In the genomic region with DNA sequence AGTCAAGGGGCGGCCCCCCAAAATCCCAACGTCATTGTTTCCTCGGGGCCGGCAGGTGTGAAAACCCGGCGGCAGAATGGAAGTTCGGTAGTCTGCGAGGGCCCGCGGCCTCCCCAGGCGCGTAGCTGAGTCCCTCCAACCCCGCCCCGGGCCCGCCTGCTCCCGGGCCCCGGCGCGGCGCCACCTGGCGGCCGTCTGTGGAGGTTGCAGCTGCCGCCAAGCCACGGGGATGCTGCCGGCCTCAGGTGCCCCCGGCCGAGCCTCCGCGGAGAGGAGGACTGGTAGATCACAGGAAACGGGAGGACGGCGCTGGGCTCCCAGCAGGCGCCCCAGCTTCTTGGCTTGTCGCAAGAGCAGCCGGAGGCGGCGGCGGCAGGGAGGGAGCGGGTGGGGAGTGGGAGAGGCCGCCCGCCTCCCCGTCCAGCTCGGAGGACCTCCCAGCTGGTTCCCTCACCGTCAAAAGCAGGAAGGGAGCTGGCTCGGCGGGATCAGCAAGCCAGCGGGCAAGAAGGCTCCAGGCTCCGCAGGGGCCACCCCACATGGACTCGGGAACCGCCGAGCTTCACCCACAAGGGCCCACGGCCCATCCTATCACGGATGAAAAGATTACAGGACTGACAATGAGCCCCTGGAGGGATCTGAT, we compare ENCODE assay signal across 8 cellular contexts.
DNase-seq lines count a peak whose midpoint lies in the region; ATAC-seq and TF ChIP-seq lines count a peak whose summit lies in the region.
"Not testable (repeated sequence)": the region's sequence is repeated elsewhere in the genome, so short reads cannot be mapped to it uniquely, and the experiment has no call there.

No MANE protein-coding gene starts in this region.

- H3K4me3 Mint-ChIP-seq in naive thymus-derived CD8-positive, alpha-beta T cell = peak overlapping the region in 1 of 10 donors; percentile 60

- H3K27me3 ChIP-seq in fibroblast of lung (ENCODE audit: control insufficient read depth, insufficient read depth, low read length) = not testable (repeated sequence)

- H3K79me2 ChIP-seq in fibroblast of lung (ENCODE audit: control insufficient read depth, insufficient read depth, low read length) = not testable (repeated sequence)

- H3K36me3 ChIP-seq in fibroblast of lung (ENCODE audit: control insufficient read depth, insufficient read depth, low read length) = not testable (repeated sequence)

- H2AFZ ChIP-seq in fibroblast of lung (ENCODE audit: low read length) = not testable (repeated sequence)

- in situ Hi-C loops in Caki2 (cut with HindIII; ENCODE audit: low pct_unique_long_range_greater_than_20kb, low sequenced_read_pairs) = not testable (repeated sequence)

- not testable (repeated sequence) for H3K27ac ChIP-seq in fibroblast of lung (ENCODE audit: insufficient read depth, low read length)

- not testable (repeated sequence) for H3K9ac ChIP-seq in fibroblast of lung (ENCODE audit: insufficient read depth, low read length)

- H3K9me3 ChIP-seq in fibroblast of lung (ENCODE audit: control insufficient read depth, insufficient read depth, low read depth, low read length) = not testable (repeated sequence)

- TF ChIP-seq CTCF in fibroblast of lung (conservative IDR thresholded peaks at IDR 0.05 in 1 of 2, IDR thresholded peaks at IDR 0.05 in 1 of 2; ENCODE audit: low read depth in 1 of 2, low read length in 2 of 2) = peak; percentile 12 to 21

- H3K4me1 ChIP-seq in fibroblast of lung (ENCODE audit: control insufficient read depth, extremely low read depth, insufficient read depth, low read length) = not testable (repeated sequence)

- not testable (repeated sequence) for H3K4me1 Mint-ChIP-seq in naive thymus-derived CD8-positive, alpha-beta T cell

- POLR2A ChIA-PET in naive thymus-derived CD8-positive, alpha-beta T cell (lab: Charles Lee) = not testable (repeated sequence)

- peak; percentile 68 for DNase-seq in Caki2 (ENCODE audit: low read depth)
- peak; percentile 22 for DNase-seq in SIG-M5 treated with dmso at 0.1 percent for 504 hours (lab: John Stamatoyannopoulos, UW; ENCODE audit: unreplicated experiment)
- peak; percentile 51 to 71 for DNase-seq in activated T-helper 1 cell treated with anti-CD3 and anti-CD28 coated beads, Interleukin-2, amount 50 U/mL, for 16 hours (ENCODE audit: low read depth in 1 of 2, low spot score in 1 of 2)
- DNase-seq in fibroblast of lung (ENCODE audit: low read depth in 2 of 2) = peak; percentile 24 to 37
- DNase-seq in naive thymus-derived CD8-positive, alpha-beta T cell = peak; percentile 61 to 78 (median 72)
- peak; percentile 2 to 50 for DNase-seq in stimulated activated CD8-positive, alpha-beta memory T cell treated with anti-CD3 and anti-CD28 coated beads, Interleukin-4, amount 100 ng/mL, for 4 hours (ENCODE audit: low read depth in 2 of 2, low spot score in 1 of 2)

- H3K27ac Mint-ChIP-seq in naive thymus-derived CD8-positive, alpha-beta T cell = not testable (repeated sequence)

- not testable (repeated sequence) for H3K36me3 Mint-ChIP-seq in naive thymus-derived CD8-positive, alpha-beta T cell

- H3K9me3 Mint-ChIP-seq in naive thymus-derived CD8-positive, alpha-beta T cell = not testable (repeated sequence)

- H3K27me3 Mint-ChIP-seq in naive thymus-derived CD8-positive, alpha-beta T cell = not testable (repeated sequence)

- H4K20me1 ChIP-seq in fibroblast of lung (ENCODE audit: control insufficient read depth, extremely low read depth, insufficient read depth, low read length) = not testable (repeated sequence)

- H3K4me2 ChIP-seq in fibroblast of lung (ENCODE audit: extremely low read depth, insufficient read depth, low read length) = not testable (repeated sequence)

- ATAC-seq in GM21423 (IDR thresholded peaks at IDR 0.05; ENCODE audit: unreplicated experiment) (peak; percentile 85), HG03442 (IDR thresholded peaks at IDR 0.05; ENCODE audit: unreplicated experiment) (peak; percentile 89)
- ATAC-seq in naive thymus-derived CD8-positive, alpha-beta T cell = peak; percentile 90 to 91

- peak overlapping the region in 1 of 4 experiments; percentile 34 for H3K4me3 ChIP-seq in fibroblast of lung (replicated peaks in 1 of 4; ENCODE audit: control extremely low read depth in 1 of 4, insufficient read depth in 1 of 4, low read depth in 3 of 4, low read length in 4 of 4)
